ENCODE assay signal across 10 cellular contexts in genomic region chr1:100377590-100378361, GRCh38. TPM values are rescaled to one million over a fixed set of nuclear protein-coding genes. Genes with fewer than 3 reads are reported as not detected.
DNase-seq lines count a peak whose midpoint lies in the region; ATAC-seq and TF ChIP-seq lines count a peak whose summit lies in the region.
"Had no signal": no experiment of that assay in that cellular context is flagged by ENCODE, and none has a peak within 500 bp of the region (broad histone marks: within the 10 kb centered on the region; RNA-seq: fewer than 3 reads in every experiment).

No MANE protein-coding gene starts in this region.

- peaks cover 7% of the 10 kb centered on the region for H3K9me3 Mint-ChIP-seq in activated naive CD8-positive, alpha-beta T cell treated with anti-CD3 and anti-CD28 coated beads, Interleukin-2, amount 50 U/mL, for 24 hours

- H3K4me3 ChIP-seq in tibial nerve = no peak overlapping the region

- no peaks in the 10 kb centered on the region for H3K9me3 ChIP-seq in tibial nerve
- H3K9me3 ChIP-seq: prostate gland had no signal

- H3K27ac Mint-ChIP-seq in activated naive CD8-positive, alpha-beta T cell treated with anti-CD3 and anti-CD28 coated beads, Interleukin-2, amount 50 U/mL, for 24 hours = peak overlapping the region; percentile 89

- TF ChIP-seq CTCF in tibial nerve (IDR thresholded peaks at IDR 0.05) = no peak

- no peaks in the 10 kb centered on the region for H3K27me3 ChIP-seq in tibial nerve

- peaks cover 0 to 3% (median 0%) of the 10 kb centered on the region in 4 donors for H3K4me1 ChIP-seq in tibial nerve
- H3K4me1 ChIP-seq: prostate gland had no signal

- no peak for DNase-seq in activated naive CD8-positive, alpha-beta T cell treated with anti-CD3 and anti-CD28 coated beads, Interleukin-2, amount 50 U/mL, for 24 hours
- DNase-seq in posterior cingulate gyrus = no peak
- DNase-seq in tibial nerve (ENCODE audit: low spot score in 2 of 2) = no peak
- no peak for DNase-seq in NCI-H2227 (lab: John Stamatoyannopoulos, UW; ENCODE audit: unreplicated experiment)
- DNase-seq in substantia nigra (lab: John Stamatoyannopoulos, UW) = no peak
- DNase-seq: activated CD4-positive, alpha-beta T cell treated with anti-CD3 and anti-CD28 coated beads for 1 hour had no signal

- peak; percentile 95 for ATAC-seq in GM18861 (IDR thresholded peaks at IDR 0.05; ENCODE audit: unreplicated experiment)
- ATAC-seq in GM21423 (IDR thresholded peaks at IDR 0.05; ENCODE audit: unreplicated experiment) = peak; percentile 90
- peak; percentile 85 for ATAC-seq in HG03135 (IDR thresholded peaks at IDR 0.05; ENCODE audit: unreplicated experiment)
- ATAC-seq in activated naive CD8-positive, alpha-beta T cell treated with anti-CD3 and anti-CD28 coated beads, Interleukin-2, amount 50 U/mL, for 24 hours = peak; percentile 91

- peaks cover 65% of the 10 kb centered on the region for H3K4me1 Mint-ChIP-seq in activated naive CD8-positive, alpha-beta T cell treated with anti-CD3 and anti-CD28 coated beads, Interleukin-2, amount 50 U/mL, for 24 hours

- no peaks in the 10 kb centered on the region for H3K36me3 ChIP-seq in tibial nerve
- H3K36me3 ChIP-seq: prostate gland had no signal

- H3K36me3 Mint-ChIP-seq in activated naive CD8-positive, alpha-beta T cell treated with anti-CD3 and anti-CD28 coated beads, Interleukin-2, amount 50 U/mL, for 24 hours (ENCODE audit: low read depth) = peaks cover 24% of the 10 kb centered on the region

- H3K27ac ChIP-seq in tibial nerve (no peak overlapping the region), substantia nigra (ENCODE audit: low read depth, low read length, poor library complexity, severe bottlenecking) (no peak overlapping the region)

- no peaks in the 10 kb centered on the region for H3K27me3 Mint-ChIP-seq in activated naive CD8-positive, alpha-beta T cell treated with anti-CD3 and anti-CD28 coated beads, Interleukin-2, amount 50 U/mL, for 24 hours

- intact Hi-C loops in posterior cingulate gyrus (cut with DNase I) = no loop called here

- peak overlapping the region; percentile 46 for H3K4me3 Mint-ChIP-seq in activated naive CD8-positive, alpha-beta T cell treated with anti-CD3 and anti-CD28 coated beads, Interleukin-2, amount 50 U/mL, for 24 hours

- TF ChIP-seq POLR2A in tibial nerve (IDR thresholded peaks at IDR 0.05) = no peak

- TF ChIP-seq EP300 in tibial nerve (IDR thresholded peaks at IDR 0.05) = no peak

RNA-seq across cellular contexts. Expression of gene CDC14A, which starts 25.5 kb away (rescaled TPM):
- total RNA-seq in tibial nerve = 10 to 100 TPM; 18.6 to 40.6 (median 28.8) TPM
